In genomic region chr6:26659360-26660095, GRCh38 we compare ENCODE assay signal across 8 cellular contexts. TPM values are rescaled to one million over a fixed set of nuclear protein-coding genes. Genes with fewer than 3 reads are reported as not detected.
DNase-seq lines count a peak whose midpoint lies in the region; ATAC-seq lines count a peak whose summit lies in the region.
"Not testable (repeated sequence)": the region's sequence is repeated elsewhere in the genome, so short reads cannot be mapped to it uniquely, and the experiment has no call there.

Gene ZNF322, minus strand, starts transcription at chr6:26659746. Its CDS starts 21,193 bp downstream, at chr6:26638553.

- peak within 1 kb of the TSS; percentile 94 for H3K4me3 ChIP-seq in endocrine pancreas (ENCODE audit: control insufficient read depth, insufficient read depth, low read length)
- H3K4me3 ChIP-seq in mesenchymal stem cell (ENCODE audit: insufficient read depth in 1 of 2, low read depth in 1 of 2, low read length in 2 of 2) = peak within 1 kb of the TSS; percentile 91 to 94

- peak within 1 kb of the TSS; percentile 48 for H2AFZ ChIP-seq in mesenchymal stem cell (ENCODE audit: low read depth, low read length)

- not testable (repeated sequence) for H3K14ac ChIP-seq in mesenchymal stem cell (ENCODE audit: low read length in 2 of 2)

- H3K23ac ChIP-seq in mesenchymal stem cell (ENCODE audit: low read length in 2 of 2) = not testable (repeated sequence)

- peak within 1 kb of the TSS; percentile 67 to 81 for H3K18ac ChIP-seq in mesenchymal stem cell (ENCODE audit: low read depth in 1 of 2, low read length in 2 of 2)

- H2BK12ac ChIP-seq in mesenchymal stem cell (ENCODE audit: low read length in 2 of 2) = not testable (repeated sequence)

- H2BK15ac ChIP-seq in mesenchymal stem cell (ENCODE audit: low read depth, poor library complexity, severe bottlenecking) = not testable (repeated sequence)

- H3K4ac ChIP-seq in mesenchymal stem cell (ENCODE audit: low read depth in 1 of 2, low read length in 2 of 2) = peak within 1 kb of the TSS in 1 of 2 experiments; percentile 75

- H3K4me2 ChIP-seq in mesenchymal stem cell (ENCODE audit: low read length, poor library complexity, severe bottlenecking) = peak within 1 kb of the TSS; percentile 75

- H2BK5ac ChIP-seq in mesenchymal stem cell (ENCODE audit: low read depth, low read length, poor library complexity, severe bottlenecking) = not testable (repeated sequence)

- peak within 1 kb of the TSS; percentile 59 for H3K27ac ChIP-seq in mesenchymal stem cell (ENCODE audit: low read length, poor library complexity, severe bottlenecking)

- H3K79me1 ChIP-seq in mesenchymal stem cell (replicated peaks; ENCODE audit: low read length, poor library complexity, severe bottlenecking) = not testable (repeated sequence)

- DNase-seq in COLO668 (lab: John Stamatoyannopoulos, UW; ENCODE audit: unreplicated experiment) = peak; percentile 89
- peak; percentile 90 for DNase-seq in HT1080 (ENCODE audit: low read depth)
- DNase-seq in NOMO-1 treated with DMSO at 0.1 percent for 48 hours (lab: John Stamatoyannopoulos, UW; ENCODE audit: unreplicated experiment) = peak; percentile 90
- peak; percentile 67 to 79 (median 75) for DNase-seq in activated CD8-positive, alpha-beta memory T cell treated with anti-CD3 and anti-CD28 coated beads for 48 hours (ENCODE audit: low read depth in 2 of 3, low spot score in 2 of 3)
- DNase-seq in mesenchymal stem cell = peak; percentile 96
- peak; percentile 78 for DNase-seq in stimulated activated CD8-positive, alpha-beta memory T cell treated with anti-CD3 and anti-CD28 coated beads, Interleukin-12 subunit alpha, Interleukin-12 subunit beta, amount 100 ng/mL, for 4 hours (ENCODE audit: low read depth)

- H3K9ac ChIP-seq in endocrine pancreas (ENCODE audit: control insufficient read depth, insufficient read depth, low read length) (peak within 1 kb of the TSS; percentile 94), mesenchymal stem cell (ENCODE audit: low read length) (peak within 1 kb of the TSS; percentile 94)

- not testable (repeated sequence) for H2BK120ac ChIP-seq in mesenchymal stem cell (ENCODE audit: low read depth, low read length)

- not testable (repeated sequence) for H4K91ac ChIP-seq in mesenchymal stem cell (ENCODE audit: low read length)

- under 1% methylated on average over 22 of the region's 50 CpGs for WGBS in mesenchymal stem cell

- H4K8ac ChIP-seq in mesenchymal stem cell (ENCODE audit: low read length) = peak within 1 kb of the TSS; percentile 97

- not testable (repeated sequence) for H3K4me1 ChIP-seq in endocrine pancreas (ENCODE audit: control insufficient read depth, insufficient read depth, low read length); mesenchymal stem cell (ENCODE audit: control insufficient read depth, insufficient read depth, low read depth, low read length)

- peak; percentile 99 for ATAC-seq in GM21360 (IDR thresholded peaks at IDR 0.05; ENCODE audit: unreplicated experiment)

- not testable (repeated sequence) for H3K27me3 ChIP-seq in endocrine pancreas (ENCODE audit: control insufficient read depth, insufficient read depth, low read length); mesenchymal stem cell (ENCODE audit: control insufficient read depth in 1 of 2, insufficient read depth in 1 of 2, low read length in 2 of 2)

- H3K36me3 ChIP-seq in endocrine pancreas (ENCODE audit: control insufficient read depth, insufficient read depth, low read length) = not testable (repeated sequence)
- peaks cover 6 to 33% of the 10 kb centered on the region in 2 experiments for H3K36me3 ChIP-seq in mesenchymal stem cell (ENCODE audit: control insufficient read depth in 1 of 2, insufficient read depth in 2 of 2, low read depth in 1 of 2, low read length in 2 of 2)

- not testable (repeated sequence) for H3K9me3 ChIP-seq in endocrine pancreas (ENCODE audit: control insufficient read depth, low read length); mesenchymal stem cell (ENCODE audit: control insufficient read depth, low read length)

- H2AK5ac ChIP-seq in mesenchymal stem cell (ENCODE audit: low read length, severe bottlenecking) = not testable (repeated sequence)

RNA-seq across cellular contexts. Expression of gene ZNF322, which starts in this region (rescaled TPM):
- total RNA-seq in HT1080 (2014; rRNA removed; shearing (Covaris generic)) = 11.0 and 11.8 TPM in 2 replicates
- polyA plus RNA-seq in HT1080 (2015; cell fraction: cytosol; rRNA removed) = 8.5 and 11.8 TPM in 2 replicates
- 17.3 and 19.1 TPM in 2 replicates for polyA plus RNA-seq in HT1080 (2015; cell fraction: nucleus; rRNA removed)
- polyA plus RNA-seq in mesenchymal stem cell (2013, experiment 1 of 2) = 11.2 TPM
- 10.8 TPM for polyA plus RNA-seq in mesenchymal stem cell (2013, experiment 2 of 2)

Comparison
In these comparisons a context has a peak if more than half of its experiments do, and no peak if none do; other contexts are left out.
1. Peak in every context shown above with its lines: DNase-seq, ATAC-seq, H3K4me3 ChIP-seq and H3K27ac ChIP-seq.